In genomic region chr2:44360749-44361329, GRCh38 we compare ENCODE assay signal across 7 cellular contexts. TPM values are rescaled to one million over a fixed set of nuclear protein-coding genes. Genes with fewer than 3 reads are reported as not detected.
DNase-seq lines count a peak whose midpoint lies in the region; ATAC-seq and TF ChIP-seq lines count a peak whose summit lies in the region.

No MANE protein-coding gene starts in this region.

- ATAC-seq in HG03175 (IDR thresholded peaks at IDR 0.05; ENCODE audit: unreplicated experiment): peak; percentile 16
- ATAC-seq in omental fat pad (ENCODE audit: low FRiP score): peak; percentile 18

- DNase-seq in activated CD4-positive, alpha-beta T cell treated with anti-CD3 and anti-CD28 coated beads for 48 hours: peak; percentile 16
- DNase-seq in fibroblast of peridontal ligament (ENCODE audit: extremely low read depth) (peak; percentile 34), omental fat pad (ENCODE audit: low spot score) (no peak), 8988T (no peak), NCI-H1417 treated with DMSO at 0.1 percent for 48 hours (lab: John Stamatoyannopoulos, UW) (no peak)

- H3K4me3 ChIP-seq in GM12875 (ENCODE audit: low read depth, low read length): peak overlapping the region; percentile 77

- TF ChIP-seq CTCF in GM12875 (IDR thresholded peaks at IDR 0.05; ENCODE audit: borderline replicate concordance, insufficient read depth, low read depth, low read length) (no peak), omental fat pad (IDR thresholded peaks at IDR 0.05) (no peak)

RNA-seq across cellular contexts. Expression of gene PREPL, which starts 0.5 kb away (rescaled TPM):
- 10 to 100 TPM; 18.7 to 40.6 (median 31.3) TPM for total RNA-seq in omental fat pad

RNA-seq across cellular contexts. Expression of gene CAMKMT, which starts 0.9 kb away (rescaled TPM):
- 10 to 100 TPM in 2 of 4 donors, 1 to 10 TPM in 2; 7.6 to 16.2 (median 9.4) TPM for total RNA-seq in omental fat pad

Comparison
In these comparisons a context has a peak if more than half of its experiments do, and no peak if none do; other contexts are left out.
1. DNase-seq: peak in activated CD4-positive, alpha-beta T cell treated with anti-CD3 and anti-CD28 coated beads for 48 hours (single experiment) and fibroblast of peridontal ligament (single experiment); none in omental fat pad (single experiment), 8988T (single experiment) and NCI-H1417 treated with DMSO at 0.1 percent for 48 hours (single experiment).